In genomic region chr1:212351588-212352362, GRCh38 we compare ENCODE assay signal across 24 cellular contexts.
"Had no signal": no experiment of that assay in that cellular context is flagged by ENCODE, and none has a peak within 500 bp of the region (broad histone marks: within the 10 kb centered on the region; RNA-seq: fewer than 3 reads in every experiment).

No MANE protein-coding gene starts in this region.

- H3K4me3 ChIP-seq: lower lobe of right lung, mucosa of descending colon, thoracic aorta had no signal

- H3K27me3 Mint-ChIP-seq: activated CD4-positive, alpha-beta memory T cell treated with anti-CD3 and anti-CD28 coated beads, Interleukin-2, amount 10 ng/mL, durations not matched to agents 7 days and 5 days; activated naive CD8-positive, alpha-beta T cell treated with anti-CD3 and anti-CD28 coated beads, Interleukin-2, amount 10 ng/mL, durations not matched to agents 7 days and 5 days; stimulated activated memory B cell treated with anti-CD40 and anti-IgM and Interleukin-4, amounts not matched to agents 10 μg/mL and 1 μg/mL and 100 μg/mL, for 72 hours; type B pancreatic cell had no signal

- H3K4me3 Mint-ChIP-seq: activated CD4-positive, alpha-beta memory T cell treated with anti-CD3 and anti-CD28 coated beads, Interleukin-2, amount 10 ng/mL, durations not matched to agents 7 days and 5 days; activated naive CD8-positive, alpha-beta T cell treated with anti-CD3 and anti-CD28 coated beads, Interleukin-2, amount 10 ng/mL, durations not matched to agents 7 days and 5 days; activated T-helper 1 cell treated with anti-CD3 and anti-CD28 coated beads, Interleukin-12 subunit alpha, Interleukin-12 subunit beta, Interleukin-2, Interleukin-4 antibody, amounts not matched to agents 30 ng/mL and 10 ng/mL and 1 ng/mL, durations not matched to agents 14 hours and 24 hours and 36 hours; immature natural killer cell; stimulated activated memory B cell treated with anti-CD40 and anti-IgM and Interleukin-4, amounts not matched to agents 10 μg/mL and 1 μg/mL and 100 μg/mL, for 72 hours; T-helper 2 cell treated with Interferon-gamma antibody and Interleukin-4, amounts not matched to agents 5 μg/mL and 100 μg/mL, for 36 hours; type B pancreatic cell had no signal

- FAIRE-seq: bronchial epithelial cell, small intestine had no signal

- H3K4me1 ChIP-seq: lower lobe of right lung had no signal

- H3K27ac Mint-ChIP-seq: activated CD4-positive, alpha-beta memory T cell treated with anti-CD3 and anti-CD28 coated beads, Interleukin-2, amount 10 ng/mL, durations not matched to agents 7 days and 5 days; activated naive CD8-positive, alpha-beta T cell treated with anti-CD3 and anti-CD28 coated beads, Interleukin-2, amount 10 ng/mL, durations not matched to agents 7 days and 5 days; activated T-helper 1 cell treated with anti-CD3 and anti-CD28 coated beads, Interleukin-12 subunit alpha, Interleukin-12 subunit beta, Interleukin-2, Interleukin-4 antibody, amounts not matched to agents 30 ng/mL and 10 ng/mL and 1 ng/mL, durations not matched to agents 14 hours and 24 hours and 36 hours; stimulated activated memory B cell treated with anti-CD40 and anti-IgM and Interleukin-4, amounts not matched to agents 10 μg/mL and 1 μg/mL and 100 μg/mL, for 72 hours; T-helper 2 cell treated with Interferon-gamma antibody and Interleukin-4, amounts not matched to agents 5 μg/mL and 100 μg/mL, for 36 hours; type B pancreatic cell had no signal

- H3K9me3 ChIP-seq: lower lobe of right lung, mucosa of descending colon, thoracic aorta had no signal

- ATAC-seq: left lobe of liver; lower lobe of right lung; mucosa of descending colon; sciatic nerve; SK-N-SH treated with all-trans-retinoic acid at 6 μM for 48 hours; stimulated activated memory B cell treated with anti-CD40 and anti-IgM and Interleukin-4, amounts not matched to agents 10 μg/mL and 1 μg/mL and 100 μg/mL, for 72 hours had no signal

- H3K4me1 Mint-ChIP-seq: activated CD4-positive, alpha-beta memory T cell treated with anti-CD3 and anti-CD28 coated beads, Interleukin-2, amount 10 ng/mL, durations not matched to agents 7 days and 5 days; activated naive CD8-positive, alpha-beta T cell treated with anti-CD3 and anti-CD28 coated beads, Interleukin-2, amount 10 ng/mL, durations not matched to agents 7 days and 5 days; stimulated activated memory B cell treated with anti-CD40 and anti-IgM and Interleukin-4, amounts not matched to agents 10 μg/mL and 1 μg/mL and 100 μg/mL, for 72 hours had no signal

- DNase-seq: activated CD4-positive, alpha-beta memory T cell treated with anti-CD3 and anti-CD28 coated beads, Interleukin-2, amount 10 ng/mL, durations not matched to agents 7 days and 5 days; activated CD4-positive, alpha-beta T cell treated with anti-CD3 and anti-CD28 coated beads for 48 hours; activated CD4-positive, CD25-positive, alpha-beta regulatory T cell; activated gamma-delta T cell; activated naive CD8-positive, alpha-beta T cell treated with anti-CD3 and anti-CD28 coated beads, Interleukin-2, amount 10 ng/mL, durations not matched to agents 7 days and 5 days; amygdala; cortex of kidney; foreskin fibroblast; immature natural killer cell; lower lobe of right lung; mesendoderm; mucosa of descending colon; nucleus accumbens; small intestine; stimulated activated CD4-positive, alpha-beta T cell treated with anti-CD3 and anti-CD28 coated beads, Interleukin-2, amount 100 ng/mL, for 24 hours had no signal

- H3K9me3 Mint-ChIP-seq: activated CD4-positive, alpha-beta memory T cell treated with anti-CD3 and anti-CD28 coated beads, Interleukin-2, amount 10 ng/mL, durations not matched to agents 7 days and 5 days; activated naive CD8-positive, alpha-beta T cell treated with anti-CD3 and anti-CD28 coated beads, Interleukin-2, amount 10 ng/mL, durations not matched to agents 7 days and 5 days; activated T-helper 1 cell treated with anti-CD3 and anti-CD28 coated beads, Interleukin-12 subunit alpha, Interleukin-12 subunit beta, Interleukin-2, Interleukin-4 antibody, amounts not matched to agents 30 ng/mL and 10 ng/mL and 1 ng/mL, durations not matched to agents 14 hours and 24 hours and 36 hours; immature natural killer cell; stimulated activated memory B cell treated with anti-CD40 and anti-IgM and Interleukin-4, amounts not matched to agents 10 μg/mL and 1 μg/mL and 100 μg/mL, for 72 hours; T-helper 2 cell treated with Interferon-gamma antibody and Interleukin-4, amounts not matched to agents 5 μg/mL and 100 μg/mL, for 36 hours; type B pancreatic cell had no signal
